ENCODE assay signal across 21 cellular contexts in the genomic region with DNA sequence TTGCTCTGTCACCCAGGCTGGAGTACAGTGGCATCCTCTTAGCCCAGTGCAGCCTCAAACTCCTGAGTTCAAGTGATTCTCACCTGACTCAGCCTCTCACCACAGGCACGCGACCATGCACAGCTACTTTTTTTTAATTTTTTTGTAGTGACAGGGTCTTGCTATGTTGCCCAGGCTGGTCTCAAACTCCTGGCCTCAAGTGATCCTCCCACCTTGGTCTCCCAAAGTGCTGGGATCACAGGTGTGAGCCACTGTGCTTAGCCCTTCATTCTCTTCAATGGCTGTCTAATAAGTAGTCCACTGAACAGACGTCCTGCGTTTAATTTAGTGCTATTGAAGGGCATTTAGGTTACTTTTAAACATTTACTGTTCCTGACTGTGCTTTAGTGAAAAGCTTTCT.
"Had no signal": no experiment of that assay in that cellular context is flagged by ENCODE, and none has a peak within 500 bp of the region (broad histone marks: within the 10 kb centered on the region; RNA-seq: fewer than 3 reads in every experiment).

No MANE protein-coding gene starts in this region.

- H3K4me3 Mint-ChIP-seq: effector memory CD8-positive, alpha-beta T cell; immature natural killer cell; naive thymus-derived CD4-positive, alpha-beta T cell had no signal

- H3K27ac Mint-ChIP-seq: effector memory CD8-positive, alpha-beta T cell had no signal

- H3K9me3 ChIP-seq: esophagus muscularis mucosa, gastroesophageal sphincter, left ventricle myocardium inferior, lower lobe of right lung had no signal

- ATAC-seq: effector memory CD8-positive, alpha-beta T cell; foreskin keratinocyte; gastroesophageal sphincter; left colon; left lobe of liver; lower lobe of right lung; naive thymus-derived CD4-positive, alpha-beta T cell had no signal

- H3K4me1 ChIP-seq: esophagus muscularis mucosa, foreskin keratinocyte, gastroesophageal sphincter had no signal

- DNase-seq: effector CD8-positive, alpha-beta T cell; effector memory CD8-positive, alpha-beta T cell; foreskin keratinocyte; glutamatergic neuron; head of caudate nucleus; hypothalamus; immature natural killer cell; islet precursor cell; kidney; kidney glomerular epithelial cell; left colon; left ventricle myocardium inferior; lower lobe of right lung; mesenchymal stem cell; midbrain; naive thymus-derived CD4-positive, alpha-beta T cell had no signal

- H3K9me3 Mint-ChIP-seq: effector memory CD8-positive, alpha-beta T cell; immature natural killer cell; naive thymus-derived CD4-positive, alpha-beta T cell had no signal

- H3K4me2 ChIP-seq: hepatocyte had no signal

- H3K36me3 ChIP-seq: left ventricle myocardium inferior had no signal

- H3K4me3 ChIP-seq: coronary artery, esophagus muscularis mucosa, gastroesophageal sphincter, hepatocyte, left ventricle myocardium inferior, lower lobe of right lung had no signal

- H3K27me3 Mint-ChIP-seq: effector memory CD8-positive, alpha-beta T cell; naive thymus-derived CD4-positive, alpha-beta T cell had no signal

- H3K79me2 ChIP-seq: hepatocyte had no signal

- H3K27ac ChIP-seq: coronary artery, esophagus muscularis mucosa, foreskin keratinocyte, gastroesophageal sphincter, hepatocyte, left ventricle myocardium inferior, lower lobe of right lung had no signal

- H3K27me3 ChIP-seq: esophagus muscularis mucosa, foreskin keratinocyte, gastroesophageal sphincter, hepatocyte had no signal

- H3K4me1 Mint-ChIP-seq: immature natural killer cell had no signal
